ENCODE assay signal across 2 cellular contexts in genomic region chr20:47698142-47698541, GRCh38.
TF ChIP-seq lines count a peak whose summit lies in the region.

No MANE protein-coding gene starts in this region.

TF ChIP-seq in HepG2, 621 proteins besides CTCF, POLR2A, EP300 and RAD21:
- TF ChIP-seq ZUFSP (CRISPR knock-in tag; IDR thresholded peaks at IDR 0.05; ENCODE audit: borderline replicate concordance) (no peak), NFYB (CRISPR knock-in tag; IDR thresholded peaks at IDR 0.05) (peak; percentile 37; the same call in 1 of the 2 replicates), TCF7L2 (IDR thresholded peaks at IDR 0.05; ENCODE audit: low read depth, low read length) (no peak)

TF ChIP-seq in K562, 482 proteins besides CTCF, POLR2A, EP300 and RAD21:
- TF ChIP-seq ZBTB11 (CRISPR knock-in tag; IDR thresholded peaks at IDR 0.05) (peak in 1 of 3 experiments; percentile 65; a peak in 1 of 6 replicates), PKNOX1 (IDR thresholded peaks at IDR 0.05) (no peak), NFYB (IDR thresholded peaks at IDR 0.05; ENCODE audit: extremely low read depth, insufficient read length) (peak; percentile 54)
